26 cellular contexts compared by ENCODE assay signal in the genomic region with DNA sequence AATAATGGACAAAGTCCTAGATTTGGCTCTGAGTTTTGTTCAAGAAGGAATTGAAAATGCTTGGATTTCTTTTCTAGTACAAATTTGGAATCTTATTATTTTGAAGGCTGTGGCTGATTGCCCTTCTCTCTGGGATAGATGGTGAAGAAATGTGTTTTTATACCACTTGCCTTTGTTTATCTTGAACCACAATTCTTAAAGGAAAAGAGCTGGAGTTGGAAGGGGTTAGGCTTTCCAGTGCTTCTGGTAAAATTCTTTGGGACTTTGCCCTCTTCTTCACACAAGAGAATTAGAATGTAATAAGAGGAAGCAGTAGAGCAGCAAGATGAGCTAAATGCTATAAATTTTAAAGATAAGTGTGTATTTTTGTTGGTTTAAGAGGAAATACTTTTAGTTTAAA.
"Had no signal": no experiment of that assay in that cellular context is flagged by ENCODE, and none has a peak within 500 bp of the region (broad histone marks: within the 10 kb centered on the region; RNA-seq: fewer than 3 reads in every experiment).

No MANE protein-coding gene starts in this region.

- H3K27ac ChIP-seq: epithelial cell of prostate, esophagus muscularis mucosa, heart right ventricle, lower lobe of right lung, ovary, psoas muscle, skin epidermis, spleen, suprapubic skin, transverse colon, upper lobe of right lung, uterus had no signal

- H3K36me3 ChIP-seq: esophagus muscularis mucosa, heart right ventricle, lower lobe of right lung, ovary, spleen, suprapubic skin, transverse colon, upper lobe of right lung, uterus had no signal

- H3K4me3 ChIP-seq: esophagus muscularis mucosa, heart right ventricle, lower lobe of right lung, ovary, psoas muscle, skin epidermis, spleen, suprapubic skin, transverse colon, upper lobe of right lung, uterus had no signal

- H3K9me3 ChIP-seq: esophagus muscularis mucosa, ovary, psoas muscle, suprapubic skin, upper lobe of right lung, uterus had no signal

- H3K27me3 ChIP-seq: esophagus muscularis mucosa, ovary, suprapubic skin, transverse colon, upper lobe of right lung, uterus had no signal

- DNase-seq: effector CD8-positive, alpha-beta T cell; endodermal cell; foreskin melanocyte; glutamatergic neuron; heart right ventricle; hippocampal formation; left colon; left ventricle myocardium superior; lower lobe of right lung; natural killer cell; occipital lobe; ovary; posterior cingulate gyrus; psoas muscle; right cardiac atrium; spleen; stimulated activated CD4-positive, alpha-beta T cell treated with anti-CD3 and anti-CD28 coated beads, Interleukin-15, amount 100 ng/mL, for 24 hours; stimulated activated CD4-positive, alpha-beta T cell treated with anti-CD3 and anti-CD28 coated beads, Interleukin-2, amount 100 ng/mL, for 48 hours; stimulated activated naive B cell treated with anti-CD40 and anti-IgM and Interleukin-4, amounts not matched to agents 10 μg/mL and 1 μg/mL and 100 μg/mL, for 72 hours; transverse colon; upper lobe of right lung; uterus had no signal

- H3K4me1 ChIP-seq: esophagus muscularis mucosa, heart right ventricle, lower lobe of right lung, psoas muscle, spleen, suprapubic skin, transverse colon, upper lobe of right lung, uterus had no signal

- ATAC-seq: heart right ventricle; left colon; left ventricle myocardium superior; lower lobe of right lung; natural killer cell; psoas muscle; stimulated activated naive B cell treated with anti-CD40 and anti-IgM and Interleukin-4, amounts not matched to agents 10 μg/mL and 1 μg/mL and 100 μg/mL, for 72 hours; upper lobe of right lung had no signal
